Comparison of ENCODE assay signal across 1 cellular context in the genomic region with DNA sequence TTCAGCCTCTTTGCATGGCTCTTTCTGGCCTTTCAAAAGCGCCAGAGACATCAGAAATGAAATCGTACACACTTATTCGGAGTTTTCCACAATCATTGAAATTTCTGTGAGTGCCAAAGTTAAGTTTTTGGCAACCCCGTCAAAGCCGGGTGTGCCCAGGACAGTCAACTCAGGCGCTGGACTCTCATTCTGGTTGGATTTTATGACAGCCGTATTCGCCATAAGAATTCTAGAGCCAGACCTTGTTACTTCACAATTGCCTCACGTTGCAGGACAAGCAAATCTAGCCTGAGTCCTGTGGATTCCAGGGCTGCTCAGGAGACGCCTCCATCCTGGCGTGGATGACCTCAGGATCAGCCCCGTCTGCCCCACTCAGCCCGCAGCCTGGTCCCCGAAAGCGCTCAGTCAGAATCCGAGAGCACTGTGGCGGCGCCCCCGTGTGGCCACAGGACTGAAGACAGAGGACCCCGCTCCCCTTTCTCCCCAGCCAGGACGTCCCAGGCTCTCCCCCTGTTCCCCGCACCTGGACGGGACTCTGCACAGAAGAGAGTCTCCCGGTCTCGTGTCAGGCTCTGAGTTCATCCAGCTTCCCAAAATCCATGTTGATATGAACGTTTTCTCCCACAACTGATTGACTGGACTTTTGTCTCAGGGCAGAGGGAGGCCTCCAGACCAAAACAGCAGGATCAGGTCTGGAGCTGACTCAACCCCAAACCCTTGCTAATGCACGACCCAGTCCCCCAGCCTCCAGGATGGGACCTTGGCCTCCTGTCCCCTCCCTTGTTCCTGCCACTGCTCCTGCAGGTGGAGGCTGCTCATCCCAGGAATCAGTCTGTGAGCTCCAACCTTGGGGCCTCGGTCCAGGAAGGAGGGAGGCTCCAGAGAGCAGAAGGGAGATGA.
A peak's percentile ranks its signal among the peaks of the same experiment; 100 is the strongest.
TF ChIP-seq lines count a peak whose summit lies in the region.

No MANE protein-coding gene starts in this region.

TF ChIP-seq in H1, 55 proteins besides CTCF, POLR2A, EP300 and RAD21:
- TF ChIP-seq KDM4A (IDR thresholded peaks at IDR 0.05; ENCODE audit: low read depth, low read length, severe bottlenecking) (peak; percentile 15), SIRT6 (IDR thresholded peaks at IDR 0.05; ENCODE audit: low read length) (no peak), GABPA (IDR thresholded peaks at IDR 0.05; ENCODE audit: borderline replicate concordance, insufficient read depth, low read length) (0 out of 2 replicates have a peak, but pooled peaks have one; percentile 28), CHD2 (IDR thresholded peaks at IDR 0.05; ENCODE audit: low read length) (no peak), KDM5A (IDR thresholded peaks at IDR 0.05; ENCODE audit: low read length) (no peak), ATF2 (IDR thresholded peaks at IDR 0.05; ENCODE audit: low read length) (no peak), NANOG (IDR thresholded peaks at IDR 0.05; ENCODE audit: insufficient read depth, low read depth, low read length, poor library complexity, severe bottlenecking) (no peak)
